ENCODE assay signal across 17 cellular contexts in the genomic region with DNA sequence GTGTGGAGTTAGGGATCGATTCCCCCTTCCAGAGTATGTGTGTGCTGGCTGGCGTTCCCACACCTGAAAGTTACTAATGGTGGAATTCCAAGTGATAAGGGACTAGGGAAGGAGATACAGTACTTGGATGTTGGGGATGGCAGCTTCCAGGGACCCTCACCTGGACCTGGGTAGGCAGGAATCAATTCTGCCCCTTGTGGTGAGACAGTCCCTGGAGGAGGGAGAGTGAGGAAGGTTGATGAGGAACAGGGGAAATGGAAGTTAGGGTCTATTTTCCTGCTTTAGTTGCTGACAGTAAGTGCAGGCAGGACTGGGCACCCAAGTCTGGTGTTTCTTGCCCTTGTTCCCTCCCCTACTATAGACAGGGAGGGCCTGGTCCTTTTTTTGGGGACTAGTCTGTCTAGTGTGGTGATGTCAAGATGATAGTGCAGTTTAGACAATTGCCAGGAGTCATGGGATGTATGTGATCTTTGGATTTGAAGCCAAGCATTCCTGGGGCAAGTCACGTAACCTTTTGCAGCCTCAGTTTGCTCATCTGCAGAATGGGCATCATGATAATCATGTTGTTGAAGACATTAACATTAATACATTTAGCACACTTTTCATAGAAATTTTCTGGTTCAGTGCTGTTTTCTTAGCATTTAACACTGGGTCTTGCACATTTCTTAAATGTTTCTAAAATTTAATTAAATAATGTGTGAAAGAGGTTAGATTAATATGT. TPM values are rescaled to one million over a fixed set of nuclear protein-coding genes. Genes with fewer than 3 reads are reported as not detected.
DNase-seq lines count a peak whose midpoint lies in the region; ATAC-seq and TF ChIP-seq lines count a peak whose summit lies in the region.
"Had no signal": no experiment of that assay in that cellular context is flagged by ENCODE, and none has a peak within 500 bp of the region (broad histone marks: within the 10 kb centered on the region; RNA-seq: fewer than 3 reads in every experiment).

No MANE protein-coding gene starts in this region.

- H3K27me3 ChIP-seq in H7 (ENCODE audit: control insufficient read depth, insufficient read depth, low read length) = peaks cover 7% of the 10 kb centered on the region
- H3K27me3 ChIP-seq in vagina = no peaks in the 10 kb centered on the region
- H3K27me3 ChIP-seq: SJCRH30 had no signal

- no peak overlapping the region for H3K4me3 ChIP-seq in AG10803 (ENCODE audit: low read length)
- no peak overlapping the region for H3K4me3 ChIP-seq in H7 (ENCODE audit: insufficient read depth, low read depth, low read length)
- H3K4me3 ChIP-seq in astrocyte of the spinal cord (ENCODE audit: low read depth, low read length) = no peak overlapping the region
- H3K4me3 ChIP-seq in vagina = no peak overlapping the region
- H3K4me3 ChIP-seq: SJCRH30, smooth muscle cell had no signal

- intact Hi-C loops in vagina (cut with DNase I) (no loop called here), posterior vena cava (cut with DNase I) (no loop called here)

- DNase-seq in AG10803 (ENCODE audit: low read depth) (no peak), H7 (peak; percentile 82), astrocyte of the spinal cord (ENCODE audit: low read depth, low spot score) (no peak), iPS-NIHi7 (ENCODE audit: extremely low spot score) (peak; percentile 52), vagina (ENCODE audit: extremely low spot score in 2 of 2) (no peak), retina (no peak), posterior vena cava (ENCODE audit: low spot score) (no peak)
- DNase-seq: activated CD4-positive, alpha-beta T cell treated with anti-CD3 and anti-CD28 coated beads, Interleukin-2, amount 50 U/mL, for 4 hours; activated T-cell treated with anti-CD3 and anti-CD28 coated beads, Interleukin-2, amount 50 U/mL, for 72 hours; CD4-positive, alpha-beta T cell; kidney glomerular epithelial cell; NCI-H2171 treated with DMSO at 0.1 percent for 48 hours; occipital lobe; SJCRH30; stimulated activated naive CD4-positive, alpha-beta T cell treated with Interleukin-2 at 50 U/mL for 16 hours had no signal

- peaks cover 65% of the 10 kb centered on the region for H3K4me1 ChIP-seq in vagina
- H3K4me1 ChIP-seq: SJCRH30 had no signal

- no peaks in the 10 kb centered on the region for H3K9me3 ChIP-seq in vagina
- H3K9me3 ChIP-seq: SJCRH30 had no signal

- TF ChIP-seq CTCF in AG10803 (conservative IDR thresholded peaks at IDR 0.05; ENCODE audit: low read length) (0 out of 2 replicates have a peak, but pooled peaks have one; percentile 7), astrocyte of the spinal cord (IDR thresholded peaks at IDR 0.05; ENCODE audit: low read depth, low read length) (peak; percentile 26), vagina (IDR thresholded peaks at IDR 0.05) (no peak)

- in situ Hi-C loops in astrocyte of the spinal cord (cut with HindIII; ENCODE audit: low sequenced_read_pairs) = no loop called here

- no peak for ATAC-seq in GM18502 (IDR thresholded peaks at IDR 0.05; ENCODE audit: poor library complexity, unreplicated experiment)
- ATAC-seq: activated T-cell treated with anti-CD3 and anti-CD28 coated beads, Interleukin-2, amount 50 U/mL, for 72 hours had no signal

- H3K27ac ChIP-seq in vagina = no peak overlapping the region
- H3K27ac ChIP-seq: SJCRH30 had no signal

- TF ChIP-seq POLR2A in vagina (IDR thresholded peaks at IDR 0.05) = no peak

- no peaks in the 10 kb centered on the region for H3K36me3 ChIP-seq in H7 (replicated peaks; ENCODE audit: control insufficient read depth, insufficient read depth, low read length)
- H3K36me3 ChIP-seq in vagina = no peaks in the 10 kb centered on the region
- H3K36me3 ChIP-seq: SJCRH30 had no signal

RNA-seq across cellular contexts. Expression of gene DAB2IP, which starts 51.7 kb away (rescaled TPM):
- total RNA-seq in H7 (2014; rRNA removed; shearing (Covaris generic)) = 24.1 and 34.6 TPM in 2 replicates
- total RNA-seq in vagina (38.8 TPM), posterior vena cava (10 to 100 TPM; 68.1 to 83.8 TPM)

Comparison
In these comparisons a context has a peak if more than half of its experiments do, and no peak if none do; other contexts are left out.
1. DNase-seq: peak in H7 (single experiment) and iPS-NIHi7 (single experiment); none in AG10803 (single experiment), astrocyte of the spinal cord (single experiment), vagina (0 of 2), retina (single experiment) and posterior vena cava (single experiment).
2. CTCF ChIP-seq: peak in AG10803 (single experiment) and astrocyte of the spinal cord (single experiment); none in vagina (0 of 3).